In genomic region chr12:5260591-5261086, GRCh38 we compare ENCODE assay signal across 16 cellular contexts.
A peak's percentile ranks its signal among the peaks of the same experiment; 100 is the strongest.
DNase-seq lines count a peak whose midpoint lies in the region; ATAC-seq and TF ChIP-seq lines count a peak whose summit lies in the region.
"Had no signal": no experiment of that assay in that cellular context is flagged by ENCODE, and none has a peak within 500 bp of the region (broad histone marks: within the 10 kb centered on the region; RNA-seq: fewer than 3 reads in every experiment).

No MANE protein-coding gene starts in this region.

- no peaks in the 10 kb centered on the region for H3K36me3 ChIP-seq in Peyer's patch
- H3K36me3 ChIP-seq in lower lobe of right lung = no peaks in the 10 kb centered on the region
- H3K36me3 ChIP-seq: HAP-1 had no signal

- DNase-seq in DMS79 (lab: John Stamatoyannopoulos, UW) = peak; percentile 14
- peak; percentile 37 for DNase-seq in LoVo (ENCODE audit: low spot score)
- DNase-seq in Peyer's patch = no peak
- DNase-seq in lower lobe of right lung = no peak
- no peak for DNase-seq in 8988T
- DNase-seq in globus pallidus (ENCODE audit: low spot score) = no peak
- no peak for DNase-seq in NCI-H774 (lab: John Stamatoyannopoulos, UW)
- DNase-seq: Calu3, DND-41, Karpas-422, NCI-H2171 treated with DMSO at 0.1 percent for 48 hours, NCI-H446 treated with DMSO at 0.1 percent for 48 hours, NCI-H82, PC-9, SW 1271 had no signal

- H3K9me3 ChIP-seq in Peyer's patch (no peaks in the 10 kb centered on the region), lower lobe of right lung (no peaks in the 10 kb centered on the region)
- H3K9me3 ChIP-seq: HAP-1 had no signal

- H3K4me1 ChIP-seq in Peyer's patch (peaks cover 0 to 8% (median 0%) of the 10 kb centered on the region in 4 donors), lower lobe of right lung (no peaks in the 10 kb centered on the region)
- H3K4me1 ChIP-seq: HAP-1 had no signal

- peak; percentile 37 to 40 for ATAC-seq in lower lobe of right lung

- H3K27ac ChIP-seq in Peyer's patch (peak overlapping the region in 3 of 4 donors; percentile 17 to 63 (median 55)), lower lobe of right lung (no peak overlapping the region)
- H3K27ac ChIP-seq: PC-9 had no signal

- intact Hi-C loops in lower lobe of right lung (cut with DNase I) = no loop called here

- TF ChIP-seq CTCF in Peyer's patch (IDR thresholded peaks at IDR 0.05) (no peak), lower lobe of right lung (IDR thresholded peaks at IDR 0.05) (no peak)

- H3K27me3 ChIP-seq in Peyer's patch (no peaks in the 10 kb centered on the region), lower lobe of right lung (ENCODE audit: low read depth) (no peaks in the 10 kb centered on the region)

- H3K4me3 ChIP-seq in Peyer's patch (no peak overlapping the region), lower lobe of right lung (no peak overlapping the region)
- H3K4me3 ChIP-seq: HAP-1, PC-9 had no signal

- no peak for TF ChIP-seq POLR2A in Peyer's patch (IDR thresholded peaks at IDR 0.05)

Comparison
In these comparisons a context has a peak if more than half of its experiments do, and no peak if none do; other contexts are left out.
1. DNase-seq: peak in DMS79 (single experiment) and LoVo (single experiment); none in Peyer's patch (0 of 3), lower lobe of right lung (single experiment), 8988T (single experiment), globus pallidus (single experiment) and NCI-H774 (single experiment).